ENCODE assay signal across 17 cellular contexts in genomic region chr10:77236700-77237099, GRCh38.
DNase-seq lines count a peak whose midpoint lies in the region; ATAC-seq and TF ChIP-seq lines count a peak whose summit lies in the region.
"Had no signal": no experiment of that assay in that cellular context is flagged by ENCODE, and none has a peak within 500 bp of the region (broad histone marks: within the 10 kb centered on the region; RNA-seq: fewer than 3 reads in every experiment).

No MANE protein-coding gene starts in this region.

- H3K9ac ChIP-seq in colonic mucosa (ENCODE audit: low read depth in 2 of 2, low read length in 2 of 2) = no peak overlapping the region
- H3K9ac ChIP-seq: KMS-11 had no signal

- intact Hi-C loops in left ventricle myocardium inferior (cut with micrococcal nuclease) = no loop called here
- intact Hi-C loops in colonic mucosa (cut with DNase I) = no loop called here

- DNase-seq in A172 (ENCODE audit: low spot score) = peak; percentile 35
- DNase-seq in LHCN-M2 (ENCODE audit: low read depth) = peak; percentile 68
- peak; percentile 70 for DNase-seq in brain microvascular endothelial cell
- peak; percentile 77 for DNase-seq in kidney tubule cell (ENCODE audit: low spot score)
- no peak for DNase-seq in left ventricle myocardium inferior
- DNase-seq in colonic mucosa = no peak
- DNase-seq: activated CD4-positive, alpha-beta T cell treated with anti-CD3 and anti-CD28 coated beads for 48 hours; activated T-cell treated with anti-CD3 and anti-CD28 coated beads, Interleukin-2, amount 50 U/mL, for 48 hours; Caco-2; immature natural killer cell; NCI-H748 treated with DMSO at 0.1 percent for 48 hours; nucleus accumbens; Right ventricle myocardium superior; stimulated activated naive CD8-positive, alpha-beta T cell treated with anti-CD3 and anti-CD28 coated beads, Interleukin-15, amount 100 ng/mL, for 72 hours had no signal

- in situ Hi-C loops in brain microvascular endothelial cell (cut with HindIII; ENCODE audit: low pct_ligation_motif_present, low sequenced_read_pairs) = no loop called here

- H3K4me3 ChIP-seq in brain microvascular endothelial cell (ENCODE audit: low read depth, low read length) = no peak overlapping the region
- no peak overlapping the region for H3K4me3 ChIP-seq in left ventricle myocardium inferior
- H3K4me3 ChIP-seq in colonic mucosa = no peak overlapping the region

- TF ChIP-seq CTCF in brain microvascular endothelial cell (IDR thresholded peaks at IDR 0.05; ENCODE audit: low read depth, low read length, missing control alignments) (no peak), left ventricle myocardium inferior (IDR thresholded peaks at IDR 0.05; ENCODE audit: borderline replicate concordance) (no peak), colonic mucosa (IDR thresholded peaks at IDR 0.05) (no peak)

- no peak overlapping the region for H3K27ac ChIP-seq in brain microvascular endothelial cell
- no peak overlapping the region for H3K27ac ChIP-seq in left ventricle myocardium inferior (replicated peaks)
- H3K27ac ChIP-seq in colonic mucosa = no peak overlapping the region
- H3K27ac ChIP-seq: KMS-11 had no signal

- H3K9me3 ChIP-seq in left ventricle myocardium inferior (replicated peaks) = no peaks in the 10 kb centered on the region
- no peaks in the 10 kb centered on the region for H3K9me3 ChIP-seq in colonic mucosa
- H3K9me3 ChIP-seq: Caco-2 had no signal

- H3K36me3 ChIP-seq in brain microvascular endothelial cell (replicated peaks) = no peaks in the 10 kb centered on the region
- no peaks in the 10 kb centered on the region for H3K36me3 ChIP-seq in left ventricle myocardium inferior
- no peaks in the 10 kb centered on the region for H3K36me3 ChIP-seq in colonic mucosa

- no peaks in the 10 kb centered on the region for H3K27me3 ChIP-seq in brain microvascular endothelial cell (replicated peaks)
- H3K27me3 ChIP-seq in left ventricle myocardium inferior (ENCODE audit: low read depth) = peaks cover 23% of the 10 kb centered on the region
- no peaks in the 10 kb centered on the region for H3K27me3 ChIP-seq in colonic mucosa

- ATAC-seq in GM18858 (IDR thresholded peaks at IDR 0.05; ENCODE audit: unreplicated experiment) (no peak), HG02798 (IDR thresholded peaks at IDR 0.05; ENCODE audit: poor library complexity, unreplicated experiment) (no peak)
- ATAC-seq: stimulated activated naive CD8-positive, alpha-beta T cell treated with anti-CD3 and anti-CD28 coated beads, Interleukin-15, amount 100 ng/mL, for 72 hours had no signal

- H3K4me1 ChIP-seq in left ventricle myocardium inferior (no peaks in the 10 kb centered on the region), colonic mucosa (no peaks in the 10 kb centered on the region)
- H3K4me1 ChIP-seq: Caco-2 had no signal

Comparison
In these comparisons a context has a peak if more than half of its experiments do, and no peak if none do; other contexts are left out.
1. DNase-seq: peak in A172 (single experiment), LHCN-M2 (single experiment), brain microvascular endothelial cell (single experiment) and kidney tubule cell (single experiment); none in left ventricle myocardium inferior (single experiment) and colonic mucosa (single experiment).